In genomic region chr20:45416917-45417316, GRCh38 we compare ENCODE assay signal across 9 cellular contexts. TPM values are rescaled to one million over a fixed set of nuclear protein-coding genes. Genes with fewer than 3 reads are reported as not detected.
A peak's percentile ranks its signal among the peaks of the same experiment; 100 is the strongest.
DNase-seq lines count a peak whose midpoint lies in the region; ATAC-seq and TF ChIP-seq lines count a peak whose summit lies in the region.
"Had no signal": no experiment of that assay in that cellular context is flagged by ENCODE, and none has a peak within 500 bp of the region (broad histone marks: within the 10 kb centered on the region; RNA-seq: fewer than 3 reads in every experiment).

No MANE protein-coding gene starts in this region.

- peaks cover 21% of the 10 kb centered on the region for H3F3A ChIP-seq in GM23248 (ENCODE audit: insufficient read depth)

- TF ChIP-seq POLR2A in gastrocnemius medialis (IDR thresholded peaks at IDR 0.05) (no peak), testis (IDR thresholded peaks at IDR 0.05) (no peak)

- in situ Hi-C loops in GM23248 (cut with MboI): no loop called here
- in situ Hi-C loops in gastrocnemius medialis (cut with MboI; ENCODE audit: low sequenced_read_pairs in 4 of 4): no loop called here

- H3K4me1 ChIP-seq in GM23248 (ENCODE audit: insufficient read depth) (peaks cover 26% of the 10 kb centered on the region), fibroblast of lung (ENCODE audit: control insufficient read depth, extremely low read depth, insufficient read depth, low read length) (peaks cover 2% of the 10 kb centered on the region), gastrocnemius medialis (peaks cover 25 to 32% of the 10 kb centered on the region in 2 donors), testis (peaks cover 6% of the 10 kb centered on the region)

- H3K36me3 ChIP-seq in GM23248 (ENCODE audit: low read depth) (peaks cover 13% of the 10 kb centered on the region), SK-N-MC (ENCODE audit: insufficient read depth, low read length) (peaks cover 33% of the 10 kb centered on the region; the same call in 1 of the 2 replicates), fibroblast of lung (ENCODE audit: control insufficient read depth, insufficient read depth, low read length) (peaks cover 15% of the 10 kb centered on the region), gastrocnemius medialis (peaks cover 0 to 31% of the 10 kb centered on the region in 2 donors), testis (ENCODE audit: low read depth, missing control alignments) (no peaks in the 10 kb centered on the region)

- no peak overlapping the region for H2AFZ ChIP-seq in GM23248
- no peak overlapping the region for H2AFZ ChIP-seq in fibroblast of lung (ENCODE audit: low read length)

- H3K79me2 ChIP-seq in GM23248 (ENCODE audit: insufficient read depth): peaks cover 28% of the 10 kb centered on the region
- H3K79me2 ChIP-seq in fibroblast of lung (ENCODE audit: control insufficient read depth, insufficient read depth, low read length): peaks cover 18% of the 10 kb centered on the region

- H3K9ac ChIP-seq in GM23248 (peak overlapping the region; percentile 96), SK-N-MC (ENCODE audit: insufficient read length) (peak overlapping the region; percentile 90), fibroblast of lung (ENCODE audit: insufficient read depth, low read length) (no peak overlapping the region)

- H3K27ac ChIP-seq in GM23248: no peak overlapping the region
- H3K27ac ChIP-seq in SK-N-MC: no peak overlapping the region
- peak overlapping the region; percentile 87 for H3K27ac ChIP-seq in fibroblast of lung (ENCODE audit: insufficient read depth, low read length)
- peak overlapping the region in 2 of 4 donors; percentile 89 to 92 for H3K27ac ChIP-seq in gastrocnemius medialis
- no peak overlapping the region for H3K27ac ChIP-seq in testis

- H3K27me3 ChIP-seq in GM23248 (replicated peaks; ENCODE audit: insufficient read depth) (no peaks in the 10 kb centered on the region), fibroblast of lung (ENCODE audit: control insufficient read depth, insufficient read depth, low read length) (no peaks in the 10 kb centered on the region), gastrocnemius medialis (no peaks in the 10 kb centered on the region), testis (no peaks in the 10 kb centered on the region)

- intact Hi-C loops in gastrocnemius medialis (cut with DNase I; ENCODE audit: low total_unique reads) (loop anchor here (1.0 kb wide), 2 partner anchors 10 to 94 kb away; no protein-coding TSS in a partner anchor), testis (cut with DNase I; ENCODE audit: low total_unique reads) (no loop called here)

- H3K9me2 ChIP-seq in GM23248 (ENCODE audit: insufficient read depth): no peaks in the 10 kb centered on the region

- H3K9me3 ChIP-seq in GM23248 (ENCODE audit: low read depth) (no peaks in the 10 kb centered on the region), SK-N-MC (ENCODE audit: low read depth, low read length) (no peaks in the 10 kb centered on the region), fibroblast of lung (ENCODE audit: control insufficient read depth, insufficient read depth, low read depth, low read length) (no peaks in the 10 kb centered on the region), gastrocnemius medialis (no peaks in the 10 kb centered on the region), testis (no peaks in the 10 kb centered on the region)

- no peak for ATAC-seq in gastrocnemius medialis

- no peak for DNase-seq in GM23248
- DNase-seq in SK-N-MC (ENCODE audit: low read depth, low spot score): no peak
- DNase-seq in fibroblast of lung (ENCODE audit: low read depth in 2 of 2): no peak
- no peak for DNase-seq in gastrocnemius medialis
- no peak for DNase-seq in NCI-H1092 (lab: John Stamatoyannopoulos, UW)
- no peak for DNase-seq in testis
- no peak for DNase-seq in NK-92 treated with Interleukin-12 subunit alpha and Interleukin-12 subunit beta, amount 100 ng/mL, for 24 hours (lab: John Stamatoyannopoulos, UW)
- no peak for DNase-seq in NCI-H1436 treated with DMSO at 0.1 percent for 48 hours (lab: John Stamatoyannopoulos, UW)

- WGBS in GM23248 (ENCODE audit: low coverage in 1 of 2, low lambda C conversion rate in 2 of 2, missing lambda C conversion rate in 2 of 2), 2 experiments: 96 to 100% methylated on average over 2 of the region's 2 CpGs
- 53 to 75% methylated on average over 2 of the region's 2 CpGs for WGBS in testis, 2 donors

- peak overlapping the region; percentile 97 for H3K4me2 ChIP-seq in GM23248 (ENCODE audit: unreplicated experiment)
- peak overlapping the region; percentile 85 for H3K4me2 ChIP-seq in fibroblast of lung (ENCODE audit: extremely low read depth, insufficient read depth, low read length)

- TF ChIP-seq CTCF in fibroblast of lung (conservative IDR thresholded peaks at IDR 0.05 in 1 of 2, IDR thresholded peaks at IDR 0.05 in 1 of 2; ENCODE audit: low read depth in 1 of 2, low read length in 2 of 2) (no peak), gastrocnemius medialis (IDR thresholded peaks at IDR 0.05 in 4 of 5, conservative IDR thresholded peaks at IDR 0.05 in 1 of 5) (no peak), testis (IDR thresholded peaks at IDR 0.05) (no peak)

- H4K20me1 ChIP-seq in GM23248 (ENCODE audit: insufficient read depth) (no peaks in the 10 kb centered on the region), fibroblast of lung (ENCODE audit: control insufficient read depth, extremely low read depth, insufficient read depth, low read length) (no peaks in the 10 kb centered on the region)

- H3K4me3 ChIP-seq in GM23248 (peak overlapping the region; percentile 98), SK-N-MC (peak overlapping the region; percentile 85), fibroblast of lung (replicated peaks in 1 of 4; ENCODE audit: control extremely low read depth in 1 of 4, insufficient read depth in 1 of 4, low read depth in 3 of 4, low read length in 4 of 4) (peak overlapping the region; percentile 77 to 97 (median 84)), gastrocnemius medialis (peak overlapping the region; percentile 81 to 99 (median 97)), testis (peak overlapping the region in 1 of 2 donors; percentile 85)

RNA-seq across cellular contexts. Expression of gene PIGT, which starts 1.0 kb away (rescaled TPM):
- 108 and 138 TPM in 2 replicates for total RNA-seq in GM23248 (2014; rRNA removed; shearing (Covaris generic))
- polyA plus RNA-seq in GM23248 (2016; fragmentation: Nextera tagmentation; extraction: Ambion mirVana): 190 and 198 TPM in 2 replicates
- 25.8 and 26.2 TPM in 2 replicates for total RNA-seq in fibroblast of lung
- 53.9 and 70.0 TPM in 2 replicates for polyA plus RNA-seq in fibroblast of lung
- 95.8 and 97.6 TPM in 2 replicates for polyA plus RNA-seq in fibroblast of lung (2012)
- 189 and 267 TPM in 2 replicates for polyA minus RNA-seq in fibroblast of lung (ENCODE audit: low replicate concordance)
- total RNA-seq in gastrocnemius medialis: 100 to 1,000 TPM in 1 of 4 donors, 10 to 100 TPM in 3; 45.9 to 118 (median 94.2) TPM
- total RNA-seq in testis: 100 to 1,000 TPM; 115 to 140 TPM
- 137 TPM for polyA plus RNA-seq in testis (ENCODE audit: insufficient read depth, low read depth, low replicate concordance)

RNA-seq across cellular contexts. Expression of gene DBNDD2, which starts 8.8 kb away (rescaled TPM):
- 5.1 and 5.7 TPM in 2 replicates for total RNA-seq in GM23248 (2014; rRNA removed; shearing (Covaris generic))
- 27.9 and 30.0 TPM in 2 replicates for polyA plus RNA-seq in GM23248 (2016; fragmentation: Nextera tagmentation; extraction: Ambion mirVana)
- 3.9 and 4.8 TPM in 2 replicates for total RNA-seq in fibroblast of lung
- polyA plus RNA-seq in fibroblast of lung: 28.1 and 51.8 TPM in 2 replicates
- 22.2 and 39.9 TPM in 2 replicates for polyA plus RNA-seq in fibroblast of lung (2012)
- 11.9 and 54.0 TPM in 2 replicates for polyA minus RNA-seq in fibroblast of lung (ENCODE audit: low replicate concordance)
- 100 to 1,000 TPM in 3 of 4 donors, 10 to 100 TPM in 1; 99.5 to 155 (median 121) TPM for total RNA-seq in gastrocnemius medialis
- total RNA-seq in testis: 10 to 100 TPM in 1 of 2 donors, 1 to 10 TPM in 1; 7.9 to 10.0 TPM
- polyA plus RNA-seq in testis (ENCODE audit: insufficient read depth, low read depth, low replicate concordance): 39.3 TPM

RNA-seq across cellular contexts. Expression of gene TP53TG5, which starts 38.8 kb away (rescaled TPM):
- not detected in 2 replicates for total RNA-seq in GM23248 (2014; rRNA removed; shearing (Covaris generic))
- polyA plus RNA-seq in GM23248 (2016; fragmentation: Nextera tagmentation; extraction: Ambion mirVana): 0.42 and 0.55 TPM in 2 replicates
- under 0.01 TPM in 1 of 2 replicates, not detected in the other for total RNA-seq in fibroblast of lung
- polyA plus RNA-seq in fibroblast of lung: 0.14 TPM in 1 of 2 replicates, not detected in the other
- 0.25 and 0.83 TPM in 2 replicates for polyA plus RNA-seq in fibroblast of lung (2012)
- polyA minus RNA-seq in fibroblast of lung (ENCODE audit: low replicate concordance): 0.16 TPM in 1 of 2 replicates, not detected in the other
- total RNA-seq in gastrocnemius medialis: not detected
- total RNA-seq in testis: 10 to 100 TPM in 1 of 2 donors, 1 to 10 TPM in 1; 6.4 to 12.3 TPM
- polyA plus RNA-seq in testis (ENCODE audit: insufficient read depth, low read depth, low replicate concordance): 28.2 TPM
- total RNA-seq: SK-MEL-5 had no signal

RNA-seq across cellular contexts. Expression of gene WFDC2, which starts 52.6 kb away (rescaled TPM):
- total RNA-seq in GM23248 (2014; rRNA removed; shearing (Covaris generic)): not detected in 2 replicates
- not detected in 2 replicates for polyA plus RNA-seq in GM23248 (2016; fragmentation: Nextera tagmentation; extraction: Ambion mirVana)
- not detected in 2 replicates for total RNA-seq in fibroblast of lung
- not detected in 2 replicates for polyA plus RNA-seq in fibroblast of lung
- polyA plus RNA-seq in fibroblast of lung (2012): not detected in 2 replicates
- not detected in 2 replicates for polyA minus RNA-seq in fibroblast of lung (ENCODE audit: low replicate concordance)
- not detected for total RNA-seq in gastrocnemius medialis
- 10 to 100 TPM in 1 of 2 donors, 1 to 10 TPM in 1; 6.1 to 32.0 TPM for total RNA-seq in testis
- 37.6 TPM for polyA plus RNA-seq in testis (ENCODE audit: insufficient read depth, low read depth, low replicate concordance)
- total RNA-seq: SK-MEL-5 had no signal

RNA-seq across cellular contexts. Expression of gene SYS1, which starts 54.0 kb away (rescaled TPM):
- 27.3 and 38.7 TPM in 2 replicates for total RNA-seq in GM23248 (2014; rRNA removed; shearing (Covaris generic))
- polyA plus RNA-seq in GM23248 (2016; fragmentation: Nextera tagmentation; extraction: Ambion mirVana) (24.6 and 27.1 TPM in 2 replicates), fibroblast of lung (21.9 and 23.4 TPM in 2 replicates), testis (ENCODE audit: insufficient read depth, low read depth, low replicate concordance) (20.0 TPM)
- total RNA-seq in fibroblast of lung (20.0 and 20.5 TPM in 2 replicates), gastrocnemius medialis (10 to 100 TPM; 34.0 to 59.5 (median 43.7) TPM), testis (10 to 100 TPM; 33.1 to 34.6 TPM)
- polyA plus RNA-seq in fibroblast of lung (2012): 17.7 and 18.4 TPM in 2 replicates
- 77.0 and 135 TPM in 2 replicates for polyA minus RNA-seq in fibroblast of lung (ENCODE audit: low replicate concordance)

Comparison
In these comparisons a context has a peak if more than half of its experiments do, and no peak if none do; other contexts are left out.
1. RNA of gene DBNDD2, which starts 8.8 kb away (total RNA-seq): 99.5 to 155 TPM in gastrocnemius medialis; 7.9 to 10.0 TPM in testis, 5.1 to 5.7 TPM in GM23248 and 3.9 to 4.8 TPM in fibroblast of lung; every median in the first group is over 4 times any median in the second.